In the genomic region with DNA sequence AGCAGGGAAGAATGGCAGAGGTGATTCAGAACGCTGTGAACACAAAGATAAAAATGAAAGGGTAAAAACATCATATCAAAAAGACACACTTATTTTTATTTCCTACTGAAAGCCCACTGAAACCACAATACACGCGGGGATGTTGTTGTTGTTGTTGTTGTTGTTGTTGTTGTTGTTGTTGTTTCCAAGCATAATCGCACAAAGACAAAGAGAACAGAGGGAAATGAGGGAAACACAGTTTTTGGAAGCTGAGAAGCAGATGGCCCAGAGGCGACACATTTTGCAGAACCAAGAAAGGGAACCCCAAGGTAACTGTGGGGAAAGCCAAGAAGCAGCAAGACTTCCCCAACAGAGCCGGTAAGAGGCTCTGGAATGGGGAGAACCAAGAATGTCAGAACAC, we compare ENCODE assay signal across 22 cellular contexts.
A peak's percentile ranks its signal among the peaks of the same experiment; 100 is the strongest.
DNase-seq lines count a peak whose midpoint lies in the region; ATAC-seq, FAIRE-seq and TF ChIP-seq lines count a peak whose summit lies in the region.
"Had no signal": no experiment of that assay in that cellular context is flagged by ENCODE, and none has a peak within 500 bp of the region (broad histone marks: within the 10 kb centered on the region; RNA-seq: fewer than 3 reads in every experiment).

No MANE protein-coding gene starts in this region.

- H3K27ac Mint-ChIP-seq in activated CD4-positive, alpha-beta T cell treated with anti-CD3 and anti-CD28 coated beads, Interleukin-2, amount 10 ng/mL, durations not matched to agents 7 days and 5 days: peak overlapping the region; percentile 14
- H3K27ac Mint-ChIP-seq in Caco-2 (ENCODE audit: unreplicated experiment): no peak overlapping the region
- H3K27ac Mint-ChIP-seq: CD8-positive, alpha-beta memory T cell had no signal

- no peak overlapping the region for H4K91ac ChIP-seq in trophoblast cell (ENCODE audit: low read depth, low read length)

- BruUV-seq in GM12878 (replicated peaks; lab: Mats Ljungman, UMichigan) (no TSS peak), Caco-2 (replicated peaks; lab: Mats Ljungman, UMichigan) (no TSS peak)

- no peaks in the 10 kb centered on the region for H3K9me3 Mint-ChIP-seq in activated CD4-positive, alpha-beta T cell treated with anti-CD3 and anti-CD28 coated beads, Interleukin-2, amount 10 ng/mL, durations not matched to agents 7 days and 5 days
- H3K9me3 Mint-ChIP-seq in Caco-2 (ENCODE audit: unreplicated experiment): no peaks in the 10 kb centered on the region
- H3K9me3 Mint-ChIP-seq: CD8-positive, alpha-beta memory T cell had no signal

- H2BK120ac ChIP-seq in trophoblast cell (ENCODE audit: insufficient read depth, low read length, poor library complexity): no peak overlapping the region

- TF ChIP-seq POLR2A in GM12878 (IDR thresholded peaks at IDR 0.05; ENCODE audit: low read depth, low read length): no peak

- no peak overlapping the region for H3K4me3 ChIP-seq in GM12878
- no peak overlapping the region for H3K4me3 ChIP-seq in keratinocyte (ENCODE audit: control insufficient read depth in 2 of 3, extremely low read depth in 1 of 3, insufficient read depth in 2 of 3, low read depth in 1 of 3, low read length in 3 of 3)
- H3K4me3 ChIP-seq in trophoblast cell (ENCODE audit: low read depth, low read length): no peak overlapping the region
- no peak overlapping the region for H3K4me3 ChIP-seq in Caco-2 (ENCODE audit: low read depth, low read length)
- H3K4me3 ChIP-seq: HAP-1 had no signal

- intact Hi-C loops in GM12878 (cut with micrococcal nuclease; ENCODE audit: unreplicated experiment): no loop called here
- intact Hi-C loops in Caco-2 (cut with micrococcal nuclease; ENCODE audit: unreplicated experiment): no loop called here

- H2BK5ac ChIP-seq in trophoblast cell (ENCODE audit: low read depth, low read length, poor library complexity): no peak overlapping the region

- no peak overlapping the region for H3K27ac ChIP-seq in GM12878 (ENCODE audit: control insufficient read depth, insufficient read depth)
- peak overlapping the region; percentile 100 for H3K27ac ChIP-seq in keratinocyte (ENCODE audit: control insufficient read depth, insufficient read depth, low read length)
- H3K27ac ChIP-seq in trophoblast cell (ENCODE audit: low read depth, low read length): no peak overlapping the region
- H3K27ac ChIP-seq: 22Rv1, C4-2B had no signal

- H3K79me2 ChIP-seq in GM12878 (ENCODE audit: control insufficient read depth, insufficient read depth, low read length) (no peaks in the 10 kb centered on the region), keratinocyte (ENCODE audit: control insufficient read depth, insufficient read depth, low read length) (peaks cover 70% of the 10 kb centered on the region), trophoblast cell (ENCODE audit: control insufficient read depth, insufficient read depth, low read length, poor library complexity) (peaks cover 1% of the 10 kb centered on the region)

- no peaks in the 10 kb centered on the region for H3K9me3 ChIP-seq in GM12878 (replicated peaks; ENCODE audit: control insufficient read depth, insufficient read depth, low read length)
- H3K9me3 ChIP-seq in keratinocyte (ENCODE audit: control insufficient read depth, low read depth, low read length): no peaks in the 10 kb centered on the region
- no peaks in the 10 kb centered on the region for H3K9me3 ChIP-seq in trophoblast cell (ENCODE audit: insufficient read depth, low read depth, low read length)
- H3K9me3 ChIP-seq in Caco-2: no peaks in the 10 kb centered on the region
- H3K9me3 ChIP-seq: HAP-1 had no signal

- CTCF ChIA-PET in activated CD4-positive, alpha-beta T cell treated with anti-CD3 and anti-CD28 coated beads, Interleukin-2, amount 10 ng/mL, durations not matched to agents 7 days and 5 days (lab: Charles Lee): no interaction called here
- CTCF ChIA-PET in GM12878 (lab: Yijun Ruan, JAX): interaction anchor here (0.8 to 1.9 kb wide), 3 partner anchors 10 to 46 kb away, joined by 4 to 6 read pairs (median 4); no protein-coding TSS in a partner anchor
- CTCF ChIA-PET in Caco-2 (lab: Charles Lee): no interaction called here

- 38% methylated on average over 6 of the region's 6 CpGs for WGBS in GM12878 (ENCODE audit: insufficient coverage, insufficient replicate concordance, low lambda C conversion rate, missing lambda C conversion rate)
- no CpG with 5 or more reads among the region's 6 CpGs for WGBS in trophoblast cell (ENCODE audit: extremely low coverage, insufficient coverage, insufficient read length)

- no peak overlapping the region for H2BK12ac ChIP-seq in trophoblast cell (ENCODE audit: low read length)

- no peaks in the 10 kb centered on the region for H3K27me3 ChIP-seq in GM12878 (replicated peaks in 1 of 2; ENCODE audit: control insufficient read depth in 2 of 2, insufficient read depth in 2 of 2, low read length in 1 of 2)
- no peaks in the 10 kb centered on the region for H3K27me3 ChIP-seq in keratinocyte (ENCODE audit: control insufficient read depth, extremely low read depth, insufficient read depth, low read length)
- no peaks in the 10 kb centered on the region for H3K27me3 ChIP-seq in trophoblast cell (ENCODE audit: insufficient read depth, low read length)
- H3K27me3 ChIP-seq in Caco-2 (replicated peaks; ENCODE audit: control insufficient read depth, insufficient read depth, low read length): no peaks in the 10 kb centered on the region

- POLR2A ChIA-PET in activated CD4-positive, alpha-beta T cell treated with anti-CD3 and anti-CD28 coated beads, Interleukin-2, amount 10 ng/mL, durations not matched to agents 7 days and 5 days (lab: Charles Lee): no interaction called here
- POLR2A ChIA-PET in GM12878 (lab: Charles Lee): no interaction called here
- POLR2A ChIA-PET in Caco-2 (lab: Charles Lee): no interaction called here

- FAIRE-seq in GM12878 (lab: Jason Lieb, UNC): no peak
- no peak for FAIRE-seq in keratinocyte (lab: Jason Lieb, UNC)
- FAIRE-seq: D721Med had no signal

- H3K14ac ChIP-seq in trophoblast cell (ENCODE audit: low read length): no peak overlapping the region

- in situ Hi-C loops in GM12878 (cut with MboI): no loop called here

- no peak overlapping the region for H3K4me3 Mint-ChIP-seq in activated CD4-positive, alpha-beta T cell treated with anti-CD3 and anti-CD28 coated beads, Interleukin-2, amount 10 ng/mL, durations not matched to agents 7 days and 5 days
- no peak overlapping the region for H3K4me3 Mint-ChIP-seq in Caco-2 (ENCODE audit: unreplicated experiment)
- H3K4me3 Mint-ChIP-seq: CD8-positive, alpha-beta memory T cell had no signal

- H3K4me1 ChIP-seq in GM12878 (ENCODE audit: control insufficient read depth, insufficient read depth, low read length) (no peaks in the 10 kb centered on the region), keratinocyte (ENCODE audit: control insufficient read depth, extremely low read depth, insufficient read depth, low read length) (peaks cover 76% of the 10 kb centered on the region), trophoblast cell (ENCODE audit: control insufficient read depth in 1 of 2, insufficient read depth in 2 of 2, low read length in 2 of 2) (peaks cover 4% of the 10 kb centered on the region in 2 experiments), Caco-2 (peaks cover 21% of the 10 kb centered on the region)

- H4K20me1 ChIP-seq in GM12878 (ENCODE audit: control insufficient read depth, insufficient read depth) (no peaks in the 10 kb centered on the region), keratinocyte (ENCODE audit: control insufficient read depth, extremely low read depth, insufficient read depth, low read length) (no peaks in the 10 kb centered on the region)

- H3K36me3 Mint-ChIP-seq in activated CD4-positive, alpha-beta T cell treated with anti-CD3 and anti-CD28 coated beads, Interleukin-2, amount 10 ng/mL, durations not matched to agents 7 days and 5 days (ENCODE audit: low read depth): no peaks in the 10 kb centered on the region
- H3K36me3 Mint-ChIP-seq in Caco-2 (ENCODE audit: insufficient read depth, unreplicated experiment): peaks cover 6% of the 10 kb centered on the region
- H3K36me3 Mint-ChIP-seq: CD8-positive, alpha-beta memory T cell had no signal

- H2AK5ac ChIP-seq in trophoblast cell (ENCODE audit: low read length): no peak overlapping the region

- ATAC-seq in GM12878: no peak

- RAD21 ChIA-PET in GM12878 (lab: Charles Lee; ENCODE audit: unreplicated experiment): no interaction called here

- SMC1A ChIA-PET in GM12878 (lab: Charles Lee; ENCODE audit: uncharacterized antibody, unreplicated experiment): interaction anchor here (1.1 kb wide), 1 partner anchor 11 kb away, joined by 3 read pairs; no protein-coding TSS in a partner anchor

- H3K9me1 ChIP-seq in keratinocyte (ENCODE audit: control insufficient read depth, extremely low read depth, insufficient read depth, low read length): no peaks in the 10 kb centered on the region

- no peak overlapping the region for H3K23ac ChIP-seq in trophoblast cell (ENCODE audit: low read length)

- dilution Hi-C loops in keratinocyte (cut with MboI; ENCODE audit: extremely low pct_ligation_motif_present, low sequenced_read_pairs): no loop called here

- H3K36me3 ChIP-seq in GM12878 (ENCODE audit: control insufficient read depth in 2 of 2, insufficient read depth in 2 of 2, low read length in 1 of 2): no peaks in the 10 kb centered on the region
- H3K36me3 ChIP-seq in keratinocyte (ENCODE audit: control insufficient read depth in 2 of 2, extremely low read depth in 1 of 2, insufficient read depth in 2 of 2, low read length in 2 of 2): no peaks in the 10 kb centered on the region
- H3K36me3 ChIP-seq in trophoblast cell (ENCODE audit: control insufficient read depth in 1 of 2, insufficient read depth in 2 of 2, low read length in 2 of 2): no peaks in the 10 kb centered on the region
- no peaks in the 10 kb centered on the region for H3K36me3 ChIP-seq in Caco-2 (ENCODE audit: control insufficient read depth, insufficient read depth, low read length)
- H3K36me3 ChIP-seq: HAP-1 had no signal

- H4K8ac ChIP-seq in trophoblast cell (ENCODE audit: low read depth, low read length): no peak overlapping the region

- DNase-seq in activated CD4-positive, alpha-beta T cell treated with anti-CD3 and anti-CD28 coated beads, Interleukin-2, amount 10 ng/mL, durations not matched to agents 7 days and 5 days: no peak
- no peak for DNase-seq in activated CD4-positive, alpha-beta T cell treated with anti-CD3 and anti-CD28 coated beads, Interleukin-2, amount 50 U/mL, for 48 hours
- DNase-seq in GM12878 (ENCODE audit: low read depth, low spot score) (no peak), keratinocyte (ENCODE audit: low read depth, low spot score) (no peak), trophoblast cell (no peak), cerebellar nuclear complex (lab: John Stamatoyannopoulos, UW) (no peak), Caco-2 (no peak)
- DNase-seq in activated CD8-positive, alpha-beta memory T cell treated with anti-CD3 and anti-CD28 coated beads, Interleukin-2, amount 50 U/mL, for 48 hours: no peak
- DNase-seq: CD8-positive, alpha-beta memory T cell; DMS79; Kasumi-1; NCI-H1417 treated with DMSO at 0.1 percent for 48 hours; NCI-H187; NCI-H2107; NCI-H446 treated with DMSO at 0.1 percent for 48 hours; NCI-H526 treated with DMSO at 0.1 percent for 48 hours; OCI-M1; SHP77 had no signal

- H3K9ac ChIP-seq in GM12878 (ENCODE audit: control insufficient read depth, insufficient read depth, low read length) (no peak overlapping the region), keratinocyte (ENCODE audit: control insufficient read depth, extremely low read depth, insufficient read depth, low read length) (peak overlapping the region; percentile 92), trophoblast cell (ENCODE audit: low read length) (no peak overlapping the region)

- H4K12ac ChIP-seq in trophoblast cell (ENCODE audit: low read depth, low read length): no peak overlapping the region

- H3K4me2 ChIP-seq in GM12878 (ENCODE audit: control insufficient read depth, insufficient read depth): no peak overlapping the region
- H3K4me2 ChIP-seq in keratinocyte (ENCODE audit: control insufficient read depth, extremely low read depth, insufficient read depth, low read depth, low read length): no peak overlapping the region
- no peak overlapping the region for H3K4me2 ChIP-seq in trophoblast cell (ENCODE audit: low read length)

- H2AFZ ChIP-seq in GM12878 (ENCODE audit: control insufficient read depth, low read depth, low read length) (no peak overlapping the region), keratinocyte (ENCODE audit: control insufficient read depth, low read length) (no peak overlapping the region), trophoblast cell (ENCODE audit: insufficient read depth, low read length, poor library complexity) (no peak overlapping the region)

- no peak overlapping the region for H3K18ac ChIP-seq in trophoblast cell (ENCODE audit: low read length)

- peaks cover 23% of the 10 kb centered on the region for H3K27me3 Mint-ChIP-seq in activated CD4-positive, alpha-beta T cell treated with anti-CD3 and anti-CD28 coated beads, Interleukin-2, amount 10 ng/mL, durations not matched to agents 7 days and 5 days
- H3K27me3 Mint-ChIP-seq in Caco-2 (ENCODE audit: insufficient read depth, unreplicated experiment): no peaks in the 10 kb centered on the region

- peaks cover 3% of the 10 kb centered on the region for H3K79me1 ChIP-seq in trophoblast cell (ENCODE audit: low read length)

- TF ChIP-seq CTCF in GM12878 (IDR thresholded peaks at IDR 0.05 in 2 of 3, conservative IDR thresholded peaks at IDR 0.05 in 1 of 3; ENCODE audit: control insufficient read depth in 2 of 3, extremely low read depth in 1 of 3, insufficient read depth in 1 of 3, low read depth in 3 of 3, low read length in 3 of 3) (no peak), keratinocyte (optimal IDR thresholded peaks at IDR 0.05 in 1 of 3, IDR thresholded peaks at IDR 0.05 in 1 of 3, conservative IDR thresholded peaks at IDR 0.05 in 1 of 3; ENCODE audit: extremely low read depth in 1 of 3, insufficient read depth in 2 of 3, low read length in 3 of 3) (no peak), Caco-2 (IDR thresholded peaks at IDR 0.05; ENCODE audit: insufficient read depth in 1 of 2, low read depth in 1 of 2, low read length in 1 of 2, severe bottlenecking in 1 of 2, unreplicated experiment in 1 of 2) (no peak)

- no peak for TF ChIP-seq EP300 in GM12878 (IDR thresholded peaks at IDR 0.05; ENCODE audit: borderline replicate concordance in 1 of 2, control insufficient read depth in 1 of 2, low read depth in 2 of 2, low read length in 2 of 2)

- H3K4ac ChIP-seq in trophoblast cell (ENCODE audit: low read depth, low read length): peak overlapping the region; percentile 33

- no peak for TF ChIP-seq RAD21 in GM12878 (IDR thresholded peaks at IDR 0.05; ENCODE audit: insufficient read depth, low read depth, low read length)

- peaks cover 13% of the 10 kb centered on the region for H3K4me1 Mint-ChIP-seq in activated CD4-positive, alpha-beta T cell treated with anti-CD3 and anti-CD28 coated beads, Interleukin-2, amount 10 ng/mL, durations not matched to agents 7 days and 5 days
- H3K4me1 Mint-ChIP-seq in Caco-2 (ENCODE audit: low read depth, unreplicated experiment): peaks cover 42% of the 10 kb centered on the region
